In genomic region chr10:34141032-34141431, GRCh38 we compare ENCODE assay signal across 24 cellular contexts.
DNase-seq lines count a peak whose midpoint lies in the region; ATAC-seq, FAIRE-seq and TF ChIP-seq lines count a peak whose summit lies in the region.
"Had no signal": no experiment of that assay in that cellular context is flagged by ENCODE, and none has a peak within 500 bp of the region (broad histone marks: within the 10 kb centered on the region; RNA-seq: fewer than 3 reads in every experiment).

No MANE protein-coding gene starts in this region.

- DNase-seq in GM06990 (ENCODE audit: extremely low read depth, insufficient read length) (peak; percentile 64), amniotic epithelial cell (ENCODE audit: low read depth) (peak; percentile 44), type B pancreatic cell (ENCODE audit: extremely low spot score, unreplicated experiment) (no peak), urothelium cell line (ENCODE audit: low spot score) (no peak), NCI-H1436 treated with DMSO at 0.1 percent for 48 hours (lab: John Stamatoyannopoulos, UW) (no peak), COR-L47 (lab: John Stamatoyannopoulos, UW) (no peak)
- DNase-seq: Calu3; CD8-positive, alpha-beta memory T cell; DMS79 treated with DMSO at 0.1 percent for 48 hours; GF-D8; KBM-7; MV-4-11; NCI-H1105 treated with DMSO at 0.1 percent for 48 hours; NCI-H2029; NCI-H446 treated with DMSO at 0.1 percent for 48 hours; NCI-H526; SHP77; T-helper 1 cell had no signal

- H3K4me3 ChIP-seq in GM06990 (replicated peaks; ENCODE audit: low read depth, low read length): no peak overlapping the region

- no peak for FAIRE-seq in urothelium cell line (lab: Jason Lieb, UNC)
- FAIRE-seq: H1 had no signal

- no peaks in the 10 kb centered on the region for H3K27me3 Mint-ChIP-seq in type B pancreatic cell
- H3K27me3 Mint-ChIP-seq: B cell; CD8-positive, alpha-beta memory T cell had no signal

- no peaks in the 10 kb centered on the region for H3K9me3 Mint-ChIP-seq in type B pancreatic cell

- H3K36me3 ChIP-seq in GM06990 (ENCODE audit: control insufficient read depth, insufficient read depth, low read length): no peaks in the 10 kb centered on the region

- no peak overlapping the region for H3K27ac Mint-ChIP-seq in type B pancreatic cell
- H3K27ac Mint-ChIP-seq: B cell; CD8-positive, alpha-beta memory T cell had no signal

- H3K27me3 ChIP-seq in GM06990 (replicated peaks; ENCODE audit: control insufficient read depth, insufficient read depth, low read length): no peaks in the 10 kb centered on the region

- no peak overlapping the region for H3K4me3 Mint-ChIP-seq in type B pancreatic cell
- H3K4me3 Mint-ChIP-seq: B cell; CD8-positive, alpha-beta memory T cell had no signal

- H3K4me1 Mint-ChIP-seq in type B pancreatic cell (ENCODE audit: unreplicated experiment): peaks cover 26% of the 10 kb centered on the region
- H3K4me1 Mint-ChIP-seq: B cell; CD8-positive, alpha-beta memory T cell had no signal

- H3K36me3 Mint-ChIP-seq in type B pancreatic cell: no peaks in the 10 kb centered on the region

- TF ChIP-seq CTCF in GM06990 (IDR thresholded peaks at IDR 0.05; ENCODE audit: insufficient read depth, low read length, poor library complexity, severe bottlenecking) (no peak), type B pancreatic cell (conservative IDR thresholded peaks at IDR 0.05) (no peak)

- ATAC-seq in GM18868 (IDR thresholded peaks at IDR 0.05; ENCODE audit: unreplicated experiment) (peak; percentile 40), HG02678 (IDR thresholded peaks at IDR 0.05; ENCODE audit: unreplicated experiment) (peak; percentile 66)
- ATAC-seq: HCT116, Panc1 had no signal

Comparison
In these comparisons a context has a peak if more than half of its experiments do, and no peak if none do; other contexts are left out.
1. DNase-seq: peak in GM06990 (single experiment) and amniotic epithelial cell (single experiment); none in type B pancreatic cell (single experiment), urothelium cell line (single experiment), NCI-H1436 treated with DMSO at 0.1 percent for 48 hours (single experiment) and COR-L47 (single experiment).